In the genomic region with DNA sequence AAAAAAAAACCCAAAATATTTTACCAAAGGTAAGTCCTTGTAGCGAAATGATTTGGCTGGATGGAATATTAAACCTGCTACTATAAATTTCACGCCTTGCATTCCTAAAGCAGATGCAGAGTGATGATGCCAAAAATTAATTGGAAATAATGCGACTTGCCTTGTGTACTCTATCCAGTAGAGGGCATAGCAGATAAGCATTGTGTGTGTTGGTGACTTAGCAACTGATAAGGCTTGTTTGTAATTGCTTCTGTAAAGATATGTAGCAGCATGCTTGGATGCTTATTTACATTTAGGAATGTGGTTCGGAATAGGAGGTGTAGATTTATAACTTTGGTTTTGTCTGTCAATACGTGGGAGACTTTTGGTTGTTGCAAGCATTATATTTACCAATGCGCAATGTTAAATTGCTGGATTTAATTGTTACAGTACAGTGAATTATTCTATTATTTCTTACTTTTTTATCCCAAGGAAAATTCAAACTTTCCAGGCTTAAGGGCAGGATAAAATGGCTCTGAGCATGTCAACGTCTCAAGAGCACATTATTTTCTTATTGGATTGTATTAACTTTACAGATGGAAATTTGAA, we compare ENCODE assay signal across 8 cellular contexts.
DNase-seq lines count a peak whose midpoint lies in the region; ATAC-seq and TF ChIP-seq lines count a peak whose summit lies in the region.

No MANE protein-coding gene starts in this region.

- no peaks in the 10 kb centered on the region for H3K27me3 Mint-ChIP-seq in chondrocyte (ENCODE audit: low read depth)

- no peak overlapping the region for H2AK5ac ChIP-seq in mesendoderm (ENCODE audit: low read length)

- H4K8ac ChIP-seq in mesendoderm (ENCODE audit: low read depth, low read length), result no peak overlapping the region

- no peak overlapping the region for H3K4me3 ChIP-seq in mesendoderm (ENCODE audit: low read length)

- no CpG with 5 or more reads among the region's 7 CpGs for WGBS in mesendoderm (ENCODE audit: extremely low coverage, insufficient coverage, low lambda C conversion rate)

- peaks cover 5% of the 10 kb centered on the region for H3K4me1 Mint-ChIP-seq in chondrocyte (ENCODE audit: low read depth)

- TF ChIP-seq CTCF in chondrocyte (IDR thresholded peaks at IDR 0.05), result peak; percentile 82

- no peak overlapping the region for H3K56ac ChIP-seq in mesendoderm (ENCODE audit: low read length)

- H3K4me1 ChIP-seq in mesendoderm (ENCODE audit: control insufficient read depth, low read depth, low read length), result peaks cover 11% of the 10 kb centered on the region

- H3K79me2 ChIP-seq in mesendoderm (ENCODE audit: control insufficient read depth, insufficient read depth, low read length), result no peaks in the 10 kb centered on the region

- H3K36me3 Mint-ChIP-seq in chondrocyte (ENCODE audit: low read depth), result peaks cover 3% of the 10 kb centered on the region

- H3K4me3 Mint-ChIP-seq in chondrocyte (ENCODE audit: unreplicated experiment), result no peak overlapping the region

- H3K27ac Mint-ChIP-seq in chondrocyte (ENCODE audit: unreplicated experiment), result no peak overlapping the region

- no peak overlapping the region for H2BK5ac ChIP-seq in mesendoderm (ENCODE audit: low read length)

- peak; percentile 13 for DNase-seq in DMS114 treated with DMSO at 0.1 percent for 48 hours (lab: John Stamatoyannopoulos, UW; ENCODE audit: unreplicated experiment)
- peak; percentile 49 to 73 for DNase-seq in NCI-H526 (lab: John Stamatoyannopoulos, UW)
- DNase-seq in chondrocyte (ENCODE audit: low spot score), result no peak
- peak; percentile 90 for DNase-seq in mesendoderm
- no peak for DNase-seq in activated gamma-delta T cell (lab: John Stamatoyannopoulos, UW)

- H2BK15ac ChIP-seq in mesendoderm (replicated peaks; ENCODE audit: low read depth), result no peak overlapping the region

- ATAC-seq in HG02973 (IDR thresholded peaks at IDR 0.05; ENCODE audit: unreplicated experiment) (peak; percentile 53), HG03196 (IDR thresholded peaks at IDR 0.05; ENCODE audit: unreplicated experiment) (no peak), GM18517 (IDR thresholded peaks at IDR 0.05; ENCODE audit: unreplicated experiment) (no peak)

- no peak overlapping the region for H3K18ac ChIP-seq in mesendoderm (ENCODE audit: low read length)

- no peak overlapping the region for H3K4me2 ChIP-seq in mesendoderm (ENCODE audit: low read length)

- H3K79me1 ChIP-seq in mesendoderm (ENCODE audit: low read length), result no peaks in the 10 kb centered on the region

- no peaks in the 10 kb centered on the region for H3K9me3 Mint-ChIP-seq in chondrocyte (ENCODE audit: low read depth)

- H3K23ac ChIP-seq in mesendoderm (ENCODE audit: low read length), result no peak overlapping the region

- no peak overlapping the region for H3K4ac ChIP-seq in mesendoderm (ENCODE audit: low read depth, low read length)

- H3K27ac ChIP-seq in mesendoderm (ENCODE audit: low read depth, low read length), result no peak overlapping the region

- H3K9ac ChIP-seq in mesendoderm (ENCODE audit: low read length), result no peak overlapping the region

- no peak overlapping the region for H4K5ac ChIP-seq in mesendoderm (ENCODE audit: low read length)

- no peaks in the 10 kb centered on the region for H3K36me3 ChIP-seq in mesendoderm (ENCODE audit: control insufficient read depth, insufficient read depth, low read length)

- H2BK120ac ChIP-seq in mesendoderm (ENCODE audit: low read depth, low read length), result no peak overlapping the region

- no peaks in the 10 kb centered on the region for H3K27me3 ChIP-seq in mesendoderm (ENCODE audit: insufficient read depth, low read length, poor library complexity)

Comparison
In these comparisons a context has a peak if more than half of its experiments do, and no peak if none do; other contexts are left out.
1. DNase-seq: peak in DMS114 treated with DMSO at 0.1 percent for 48 hours (single experiment), NCI-H526 (2 of 2) and mesendoderm (single experiment); none in chondrocyte (single experiment) and activated gamma-delta T cell (single experiment).